In the genomic region with DNA sequence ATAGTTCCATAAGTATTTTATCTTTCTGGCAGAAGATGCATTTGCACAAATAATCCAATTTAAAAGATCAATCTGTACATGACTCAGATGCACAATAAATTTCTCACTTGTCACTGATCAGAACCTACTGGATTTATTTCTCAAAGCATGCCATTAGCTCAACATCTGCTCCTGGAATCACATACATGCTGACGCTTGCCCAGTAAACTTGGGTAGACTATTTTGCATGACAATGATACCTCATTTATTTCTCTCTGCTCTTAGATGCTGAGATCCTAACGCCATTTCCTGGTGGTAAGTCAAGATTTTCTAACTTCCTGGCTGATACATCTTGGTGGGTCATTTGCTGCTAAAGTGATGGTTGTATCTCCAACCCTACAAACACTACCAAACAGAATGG, we compare ENCODE assay signal across 1 cellular context.
TF ChIP-seq lines count a peak whose summit lies in the region.

No MANE protein-coding gene starts in this region.

TF ChIP-seq in GM23338, 12 proteins besides CTCF, POLR2A, EP300 and RAD21 (continued from another document):
- TF ChIP-seq, protein P1, sequence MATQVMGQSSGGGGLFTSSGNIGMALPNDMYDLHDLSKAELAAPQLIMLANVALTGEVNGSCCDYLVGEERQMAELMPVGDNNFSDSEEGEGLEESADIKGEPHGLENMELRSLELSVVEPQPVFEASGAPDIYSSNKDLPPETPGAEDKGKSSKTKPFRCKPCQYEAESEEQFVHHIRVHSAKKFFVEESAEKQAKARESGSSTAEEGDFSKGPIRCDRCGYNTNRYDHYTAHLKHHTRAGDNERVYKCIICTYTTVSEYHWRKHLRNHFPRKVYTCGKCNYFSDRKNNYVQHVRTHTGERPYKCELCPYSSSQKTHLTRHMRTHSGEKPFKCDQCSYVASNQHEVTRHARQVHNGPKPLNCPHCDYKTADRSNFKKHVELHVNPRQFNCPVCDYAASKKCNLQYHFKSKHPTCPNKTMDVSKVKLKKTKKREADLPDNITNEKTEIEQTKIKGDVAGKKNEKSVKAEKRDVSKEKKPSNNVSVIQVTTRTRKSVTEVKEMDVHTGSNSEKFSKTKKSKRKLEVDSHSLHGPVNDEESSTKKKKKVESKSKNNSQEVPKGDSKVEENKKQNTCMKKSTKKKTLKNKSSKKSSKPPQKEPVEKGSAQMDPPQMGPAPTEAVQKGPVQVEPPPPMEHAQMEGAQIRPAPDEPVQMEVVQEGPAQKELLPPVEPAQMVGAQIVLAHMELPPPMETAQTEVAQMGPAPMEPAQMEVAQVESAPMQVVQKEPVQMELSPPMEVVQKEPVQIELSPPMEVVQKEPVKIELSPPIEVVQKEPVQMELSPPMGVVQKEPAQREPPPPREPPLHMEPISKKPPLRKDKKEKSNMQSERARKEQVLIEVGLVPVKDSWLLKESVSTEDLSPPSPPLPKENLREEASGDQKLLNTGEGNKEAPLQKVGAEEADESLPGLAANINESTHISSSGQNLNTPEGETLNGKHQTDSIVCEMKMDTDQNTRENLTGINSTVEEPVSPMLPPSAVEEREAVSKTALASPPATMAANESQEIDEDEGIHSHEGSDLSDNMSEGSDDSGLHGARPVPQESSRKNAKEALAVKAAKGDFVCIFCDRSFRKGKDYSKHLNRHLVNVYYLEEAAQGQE (IDR thresholded peaks at IDR 0.05; ENCODE audit: unreplicated experiment): no peak
- no peak for TF ChIP-seq ZNF331 (CRISPR knock-in tag; IDR thresholded peaks at IDR 0.05; ENCODE audit: low read depth)
- no peak for TF ChIP-seq STAT1 (IDR thresholded peaks at IDR 0.05; ENCODE audit: unreplicated experiment)
- TF ChIP-seq ZNF114 (CRISPR knock-in tag; IDR thresholded peaks at IDR 0.05): no peak
- TF ChIP-seq EZH2phosphoT487 (IDR thresholded peaks at IDR 0.05; ENCODE audit: unreplicated experiment): no peak
- no peak for TF ChIP-seq POLR2AphosphoS5 (IDR thresholded peaks at IDR 0.05; ENCODE audit: low read depth)
- TF ChIP-seq NANOG (IDR thresholded peaks at IDR 0.05; ENCODE audit: borderline replicate concordance): no peak
- TF ChIP-seq, protein P2, sequence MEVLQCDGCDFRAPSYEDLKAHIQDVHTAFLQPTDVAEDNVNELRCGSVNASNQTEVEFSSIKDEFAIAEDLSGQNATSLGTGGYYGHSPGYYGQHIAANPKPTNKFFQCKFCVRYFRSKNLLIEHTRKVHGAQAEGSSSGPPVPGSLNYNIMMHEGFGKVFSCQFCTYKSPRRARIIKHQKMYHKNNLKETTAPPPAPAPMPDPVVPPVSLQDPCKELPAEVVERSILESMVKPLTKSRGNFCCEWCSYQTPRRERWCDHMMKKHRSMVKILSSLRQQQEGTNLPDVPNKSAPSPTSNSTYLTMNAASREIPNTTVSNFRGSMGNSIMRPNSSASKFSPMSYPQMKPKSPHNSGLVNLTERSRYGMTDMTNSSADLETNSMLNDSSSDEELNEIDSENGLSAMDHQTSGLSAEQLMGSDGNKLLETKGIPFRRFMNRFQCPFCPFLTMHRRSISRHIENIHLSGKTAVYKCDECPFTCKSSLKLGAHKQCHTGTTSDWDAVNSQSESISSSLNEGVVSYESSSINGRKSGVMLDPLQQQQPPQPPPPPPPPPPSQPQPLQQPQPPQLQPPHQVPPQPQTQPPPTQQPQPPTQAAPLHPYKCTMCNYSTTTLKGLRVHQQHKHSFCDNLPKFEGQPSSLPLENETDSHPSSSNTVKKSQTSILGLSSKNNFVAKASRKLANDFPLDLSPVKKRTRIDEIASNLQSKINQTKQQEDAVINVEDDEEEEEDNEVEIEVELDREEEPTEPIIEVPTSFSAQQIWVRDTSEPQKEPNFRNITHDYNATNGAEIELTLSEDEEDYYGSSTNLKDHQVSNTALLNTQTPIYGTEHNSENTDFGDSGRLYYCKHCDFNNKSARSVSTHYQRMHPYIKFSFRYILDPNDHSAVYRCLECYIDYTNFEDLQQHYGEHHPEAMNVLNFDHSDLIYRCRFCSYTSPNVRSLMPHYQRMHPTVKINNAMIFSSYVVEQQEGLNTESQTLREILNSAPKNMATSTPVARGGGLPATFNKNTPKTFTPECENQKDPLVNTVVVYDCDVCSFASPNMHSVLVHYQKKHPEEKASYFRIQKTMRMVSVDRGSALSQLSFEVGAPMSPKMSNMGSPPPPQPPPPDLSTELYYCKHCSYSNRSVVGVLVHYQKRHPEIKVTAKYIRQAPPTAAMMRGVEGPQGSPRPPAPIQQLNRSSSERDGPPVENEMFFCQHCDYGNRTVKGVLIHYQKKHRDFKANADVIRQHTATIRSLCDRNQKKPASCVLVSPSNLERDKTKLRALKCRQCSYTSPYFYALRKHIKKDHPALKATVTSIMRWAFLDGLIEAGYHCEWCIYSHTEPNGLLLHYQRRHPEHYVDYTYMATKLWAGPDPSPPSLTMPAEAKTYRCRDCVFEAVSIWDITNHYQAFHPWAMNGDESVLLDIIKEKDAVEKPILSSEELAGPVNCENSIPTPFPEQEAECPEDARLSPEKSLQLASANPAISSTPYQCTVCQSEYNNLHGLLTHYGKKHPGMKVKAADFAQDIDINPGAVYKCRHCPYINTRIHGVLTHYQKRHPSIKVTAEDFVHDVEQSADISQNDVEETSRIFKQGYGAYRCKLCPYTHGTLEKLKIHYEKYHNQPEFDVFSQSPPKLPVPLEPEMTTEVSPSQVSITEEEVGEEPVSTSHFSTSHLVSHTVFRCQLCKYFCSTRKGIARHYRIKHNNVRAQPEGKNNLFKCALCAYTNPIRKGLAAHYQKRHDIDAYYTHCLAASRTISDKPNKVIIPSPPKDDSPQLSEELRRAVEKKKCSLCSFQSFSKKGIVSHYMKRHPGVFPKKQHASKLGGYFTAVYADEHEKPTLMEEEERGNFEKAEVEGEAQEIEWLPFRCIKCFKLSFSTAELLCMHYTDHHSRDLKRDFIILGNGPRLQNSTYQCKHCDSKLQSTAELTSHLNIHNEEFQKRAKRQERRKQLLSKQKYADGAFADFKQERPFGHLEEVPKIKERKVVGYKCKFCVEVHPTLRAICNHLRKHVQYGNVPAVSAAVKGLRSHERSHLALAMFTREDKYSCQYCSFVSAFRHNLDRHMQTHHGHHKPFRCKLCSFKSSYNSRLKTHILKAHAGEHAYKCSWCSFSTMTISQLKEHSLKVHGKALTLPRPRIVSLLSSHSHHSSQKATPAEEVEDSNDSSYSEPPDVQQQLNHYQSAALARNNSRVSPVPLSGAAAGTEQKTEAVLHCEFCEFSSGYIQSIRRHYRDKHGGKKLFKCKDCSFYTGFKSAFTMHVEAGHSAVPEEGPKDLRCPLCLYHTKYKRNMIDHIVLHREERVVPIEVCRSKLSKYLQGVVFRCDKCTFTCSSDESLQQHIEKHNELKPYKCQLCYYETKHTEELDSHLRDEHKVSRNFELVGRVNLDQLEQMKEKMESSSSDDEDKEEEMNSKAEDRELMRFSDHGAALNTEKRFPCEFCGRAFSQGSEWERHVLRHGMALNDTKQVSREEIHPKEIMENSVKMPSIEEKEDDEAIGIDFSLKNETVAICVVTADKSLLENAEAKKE (CRISPR knock-in tag; IDR thresholded peaks at IDR 0.05): no peak
